19 cellular contexts compared by ENCODE assay signal in genomic region chr14:36111822-36112583, GRCh38.
"Had no signal": no experiment of that assay in that cellular context is flagged by ENCODE, and none has a peak within 500 bp of the region (broad histone marks: within the 10 kb centered on the region; RNA-seq: fewer than 3 reads in every experiment).

No MANE protein-coding gene starts in this region.

- H3K9ac ChIP-seq: SK-N-SH had no signal

- H3K4me2 ChIP-seq: PC-9, SK-N-SH had no signal

- H3K36me3 ChIP-seq: SJCRH30 had no signal

- DNase-seq: activated CD4-positive, alpha-beta T cell treated with anti-CD3 and anti-CD28 coated beads, Interleukin-2, amount 50 U/mL, for 1 hour; activated CD4-positive, CD25-positive, alpha-beta regulatory T cell; activated CD8-positive, alpha-beta memory T cell treated with anti-CD3 and anti-CD28 coated beads, Interleukin-2, amount 50 U/mL, for 4 hours; activated CD8-positive, alpha-beta T cell treated with anti-CD3 and anti-CD28 coated beads for 36 hours; activated gamma-delta T cell treated with Interleukin-2 at 50 U/mL for 16 hours; activated naive CD4-positive, alpha-beta T cell treated with anti-CD3 and anti-CD28 coated beads, Interleukin-2, amount 10 ng/mL, durations not matched to agents 7 days and 5 days; activated naive CD8-positive, alpha-beta T cell treated with anti-CD3 and anti-CD28 coated beads for 36 hours; activated T-cell treated with anti-CD3 and anti-CD28 coated beads, Interleukin-2, amount 50 U/mL, for 72 hours; anterior cingulate cortex; cerebellar nuclear complex; NCI-H1105 treated with DMSO at 0.1 percent for 48 hours; NCI-H1436 treated with DMSO at 0.1 percent for 48 hours; NCI-H2081; NCI-H510A treated with DMSO at 0.1 percent for 48 hours; PC-9; SJCRH30; SK-N-SH; T-helper 1 cell had no signal

- H2AFZ ChIP-seq: PC-9 had no signal

- H3K4me1 ChIP-seq: SJCRH30 had no signal

- ATAC-seq: activated CD8-positive, alpha-beta T cell treated with anti-CD3 and anti-CD28 coated beads for 36 hours; activated T-cell treated with anti-CD3 and anti-CD28 coated beads, Interleukin-2, amount 50 U/mL, for 72 hours had no signal

- H3K27ac ChIP-seq: PC-9, SJCRH30, VCaP had no signal

- H3K9me3 ChIP-seq: SJCRH30, SK-N-SH had no signal

- H3K4me3 ChIP-seq: PC-9, SJCRH30 had no signal
